8 cellular contexts compared by ENCODE assay signal in the genomic region with DNA sequence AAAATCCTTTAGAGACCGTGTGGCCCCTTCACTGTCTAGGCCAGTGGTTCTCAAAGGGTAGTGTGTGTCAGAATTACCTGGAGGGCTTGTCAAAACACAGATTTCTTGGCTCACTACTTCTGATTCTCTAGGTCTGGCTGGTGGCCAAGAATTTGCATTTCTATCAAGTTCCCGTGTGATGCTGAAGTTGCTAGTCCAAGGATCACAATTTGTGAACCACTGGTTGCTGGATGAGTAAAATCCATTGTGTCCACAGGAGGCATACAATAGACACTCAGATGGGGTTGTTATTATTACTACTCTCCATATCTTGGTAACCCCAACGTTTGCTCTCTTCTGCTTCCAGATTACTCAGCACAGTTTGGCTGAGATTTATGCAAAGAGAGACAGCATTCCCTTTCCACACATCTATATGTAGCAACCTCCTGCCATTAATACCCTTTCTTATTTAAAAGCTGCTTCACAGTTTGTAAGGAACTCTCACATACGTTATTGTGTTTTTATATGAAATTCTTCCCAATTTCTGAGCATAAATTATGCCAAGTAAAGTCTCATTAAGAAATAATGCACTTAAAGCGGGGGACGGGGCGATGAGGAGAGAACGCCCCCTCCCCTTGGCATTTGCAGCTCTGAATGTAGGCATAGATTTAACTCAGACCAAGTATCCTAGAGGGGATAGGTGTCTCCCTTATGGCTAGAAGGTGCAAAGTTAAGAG. TPM values are rescaled to one million over a fixed set of nuclear protein-coding genes. Genes with fewer than 3 reads are reported as not detected.
DNase-seq lines count a peak whose midpoint lies in the region; ATAC-seq, FAIRE-seq and TF ChIP-seq lines count a peak whose summit lies in the region.

No MANE protein-coding gene starts in this region.

- peaks cover 13% of the 10 kb centered on the region for H3K27me3 Mint-ChIP-seq in Calu3 (ENCODE audit: unreplicated experiment)

- BruUV-seq in Calu3 (replicated peaks; lab: Mats Ljungman, UMichigan) = no TSS peak

- H3K27me3 ChIP-seq in Loucy (ENCODE audit: insufficient read depth, low read length, poor library complexity, severe bottlenecking) (no peaks in the 10 kb centered on the region), keratinocyte (ENCODE audit: control insufficient read depth, extremely low read depth, insufficient read depth, low read length) (no peaks in the 10 kb centered on the region), stomach (peaks cover 0 to 19% (median 6%) of the 10 kb centered on the region in 3 donors)

- H2AFZ ChIP-seq in Loucy (ENCODE audit: low read length) (peak overlapping the region; percentile 96), keratinocyte (ENCODE audit: control insufficient read depth, low read length) (peak overlapping the region; percentile 80)

- CTCF ChIA-PET in Calu3 (lab: Charles Lee) = interaction anchor here (0.7 to 3.8 kb wide), 3 partner anchors 19 to 29 kb away, joined by 3 to 39 read pairs (median 3); no protein-coding TSS in a partner anchor

- WGBS in stomach, 5 donors = 12 to 15% (median 13%) methylated on average over 8 of the region's 8 CpGs

- no peak for TF ChIP-seq EP300 in stomach (IDR thresholded peaks at IDR 0.05)

- H3K27ac ChIP-seq in keratinocyte (ENCODE audit: control insufficient read depth, insufficient read depth, low read length) (peak overlapping the region; percentile 76), stomach (peak overlapping the region in 1 of 5 donors; percentile 46)

- no peak for TF ChIP-seq POLR2A in stomach (IDR thresholded peaks at IDR 0.05)

- H4K20me1 ChIP-seq in Loucy (ENCODE audit: insufficient read depth, low read length, poor library complexity, severe bottlenecking) (no peaks in the 10 kb centered on the region), keratinocyte (ENCODE audit: control insufficient read depth, extremely low read depth, insufficient read depth, low read length) (no peaks in the 10 kb centered on the region)

- H3K4me1 Mint-ChIP-seq in Calu3 (ENCODE audit: low read depth, unreplicated experiment) = peaks cover 28% of the 10 kb centered on the region

- H3F3A ChIP-seq in Loucy (ENCODE audit: low read depth) = no peaks in the 10 kb centered on the region

- H3K4me2 ChIP-seq in Loucy (ENCODE audit: low read depth, low read length, poor library complexity, severe bottlenecking) = peak overlapping the region; percentile 92
- peak overlapping the region; percentile 96 for H3K4me2 ChIP-seq in keratinocyte (ENCODE audit: control insufficient read depth, extremely low read depth, insufficient read depth, low read depth, low read length)

- DNase-seq in Calu3 = peak; percentile 15
- DNase-seq in amniotic epithelial cell (ENCODE audit: low read depth) = peak; percentile 60
- peak; percentile 83 for DNase-seq in keratinocyte (ENCODE audit: low read depth, low spot score)
- no peak for DNase-seq in stomach
- no peak for DNase-seq in left colon

- TF ChIP-seq CTCF in Calu3 (IDR thresholded peaks at IDR 0.05; ENCODE audit: unreplicated experiment) = no peak
- no peak for TF ChIP-seq CTCF in Loucy (conservative IDR thresholded peaks at IDR 0.05; ENCODE audit: low read length)
- TF ChIP-seq CTCF in keratinocyte (optimal IDR thresholded peaks at IDR 0.05 in 1 of 3, IDR thresholded peaks at IDR 0.05 in 1 of 3, conservative IDR thresholded peaks at IDR 0.05 in 1 of 3; ENCODE audit: extremely low read depth in 1 of 3, insufficient read depth in 2 of 3, low read length in 3 of 3) = peak in 1 of 3 experiments; percentile 23
- TF ChIP-seq CTCF in stomach (IDR thresholded peaks at IDR 0.05) = no peak

- no peaks in the 10 kb centered on the region for H3K9me3 ChIP-seq in Loucy (ENCODE audit: insufficient read depth, low read depth, low read length)
- H3K9me3 ChIP-seq in keratinocyte (ENCODE audit: control insufficient read depth, low read depth, low read length) = no peaks in the 10 kb centered on the region
- H3K9me3 ChIP-seq in stomach = no peaks in the 10 kb centered on the region

- H3K9ac ChIP-seq in Loucy (ENCODE audit: low read depth, low read length, poor library complexity, severe bottlenecking) = peak overlapping the region; percentile 57
- H3K9ac ChIP-seq in keratinocyte (ENCODE audit: control insufficient read depth, extremely low read depth, insufficient read depth, low read length) = peak overlapping the region; percentile 64

- H3K4me3 Mint-ChIP-seq in Calu3 (ENCODE audit: low read depth, unreplicated experiment) = peak overlapping the region; percentile 66

- no peaks in the 10 kb centered on the region for H3K9me3 Mint-ChIP-seq in Calu3 (ENCODE audit: low read depth, unreplicated experiment)

- ATAC-seq in GM21619 (IDR thresholded peaks at IDR 0.05; ENCODE audit: unreplicated experiment) = no peak
- no peak for ATAC-seq in HG02885 (IDR thresholded peaks at IDR 0.05; ENCODE audit: poor library complexity, unreplicated experiment)
- ATAC-seq in left colon = no peak

- dilution Hi-C loops in keratinocyte (cut with MboI; ENCODE audit: extremely low pct_ligation_motif_present, low sequenced_read_pairs) = no loop called here

- no peaks in the 10 kb centered on the region for H3K79me2 ChIP-seq in Loucy (ENCODE audit: insufficient read depth, low read length)
- H3K79me2 ChIP-seq in keratinocyte (ENCODE audit: control insufficient read depth, insufficient read depth, low read length) = no peaks in the 10 kb centered on the region

- H3K27ac Mint-ChIP-seq in Calu3 (ENCODE audit: unreplicated experiment) = no peak overlapping the region

- intact Hi-C loops in Calu3 (cut with micrococcal nuclease; ENCODE audit: unreplicated experiment) = no loop called here
- intact Hi-C loops in stomach (cut with DNase I; ENCODE audit: low total_unique reads) = no loop called here
- intact Hi-C loops in left colon (cut with DNase I, micrococcal nuclease) = no loop called here

- H3K36me3 Mint-ChIP-seq in Calu3 (ENCODE audit: insufficient read depth, unreplicated experiment) = peaks cover 11% of the 10 kb centered on the region

- H3K4me1 ChIP-seq in Loucy (ENCODE audit: insufficient read depth, low read length, poor library complexity, severe bottlenecking) = peaks cover 30% of the 10 kb centered on the region
- peaks cover 35% of the 10 kb centered on the region for H3K4me1 ChIP-seq in keratinocyte (ENCODE audit: control insufficient read depth, extremely low read depth, insufficient read depth, low read length)
- peaks cover 19 to 36% (median 33%) of the 10 kb centered on the region in 4 donors for H3K4me1 ChIP-seq in stomach

- FAIRE-seq in keratinocyte (lab: Jason Lieb, UNC) = peak; percentile 86

- H3K36me3 ChIP-seq in Loucy (ENCODE audit: insufficient read depth, low read length) (no peaks in the 10 kb centered on the region), keratinocyte (ENCODE audit: control insufficient read depth in 2 of 2, extremely low read depth in 1 of 2, insufficient read depth in 2 of 2, low read length in 2 of 2) (no peaks in the 10 kb centered on the region), stomach (no peaks in the 10 kb centered on the region)

- no peaks in the 10 kb centered on the region for H3K9me2 ChIP-seq in Loucy (replicated peaks; ENCODE audit: low read depth, low read length)

- H3K9me1 ChIP-seq in keratinocyte (ENCODE audit: control insufficient read depth, extremely low read depth, insufficient read depth, low read length) = no peaks in the 10 kb centered on the region

- H3K4me3 ChIP-seq in Loucy (ENCODE audit: low read length, poor library complexity, severe bottlenecking) (peak overlapping the region; percentile 80), keratinocyte (ENCODE audit: control insufficient read depth in 2 of 3, extremely low read depth in 1 of 3, insufficient read depth in 2 of 3, low read depth in 1 of 3, low read length in 3 of 3) (peak overlapping the region; percentile 51 to 78 (median 75)), stomach (peak overlapping the region; percentile 60 to 73 (median 68))

RNA-seq across cellular contexts. Expression of gene TMCC2, which starts 0.7 kb away (rescaled TPM):
- total RNA-seq in Calu3 (2022) (0.33 and 0.37 TPM in 2 replicates), stomach (1 to 10 TPM in 2 of 5 donors, under 1 TPM in 1, not detected in 2; 0.45 to 3.1 (median 1.4) TPM), left colon (1 to 10 TPM in 1 of 2 donors, under 1 TPM in 1; 0.27 to 1.2 TPM)
- polyA plus RNA-seq in keratinocyte (0.60 to 1.8 TPM (median 0.83 TPM) in 3 replicates), stomach (1 to 10 TPM in 2 of 3 donors, under 1 TPM in 1; 0.78 to 1.8 (median 1.5) TPM)
- polyA plus RNA-seq in keratinocyte (2011; ENCODE audit: low read depth) = 0.27 TPM
- polyA plus RNA-seq in keratinocyte (2011; cell fraction: cytosol; rRNA removed) = 0.69 and 1.4 TPM in 2 replicates
- 1.3 and 1.7 TPM in 2 replicates for polyA plus RNA-seq in keratinocyte (2011; cell fraction: nucleus; rRNA removed)
- polyA plus RNA-seq in keratinocyte (2012; ENCODE audit: low replicate concordance) = 0.17 and 0.79 TPM in 2 replicates
- 1.2 to 2.4 TPM (median 2.4 TPM) in 3 replicates for polyA minus RNA-seq in keratinocyte
- 3.1 TPM for polyA minus RNA-seq in keratinocyte (2011; cell fraction: cytosol; rRNA and poly(A)+ RNA removed)
- 0.95 and 1.6 TPM in 2 replicates for polyA minus RNA-seq in keratinocyte (2011; cell fraction: nucleus; rRNA and poly(A)+ RNA removed)

RNA-seq across cellular contexts. Expression of gene DSTYK, which starts 15.5 kb away (rescaled TPM):
- total RNA-seq in Calu3 (2022) (8.3 and 8.6 TPM in 2 replicates), stomach (10 to 100 TPM in 1 of 5 donors, 1 to 10 TPM in 4; 2.9 to 15.2 (median 5.8) TPM), left colon (1 to 10 TPM; 4.7 to 7.0 TPM)
- polyA plus RNA-seq in keratinocyte (7.0 to 8.8 TPM (median 7.6 TPM) in 3 replicates), stomach (1 to 10 TPM; 2.4 to 3.3 (median 2.4) TPM)
- polyA plus RNA-seq in keratinocyte (2011; ENCODE audit: low read depth) = 4.7 TPM
- 4.6 and 6.4 TPM in 2 replicates for polyA plus RNA-seq in keratinocyte (2011; cell fraction: cytosol; rRNA removed)
- 8.0 and 8.7 TPM in 2 replicates for polyA plus RNA-seq in keratinocyte (2011; cell fraction: nucleus; rRNA removed)
- polyA plus RNA-seq in keratinocyte (2012; ENCODE audit: low replicate concordance) = 5.8 and 7.1 TPM in 2 replicates
- polyA minus RNA-seq in keratinocyte = 6.6 to 11.3 TPM (median 10.7 TPM) in 3 replicates
- 13.0 TPM for polyA minus RNA-seq in keratinocyte (2011; cell fraction: cytosol; rRNA and poly(A)+ RNA removed)
- polyA minus RNA-seq in keratinocyte (2011; cell fraction: nucleus; rRNA and poly(A)+ RNA removed) = 8.3 and 18.5 TPM in 2 replicates

Comparison
In these comparisons a context has a peak if more than half of its experiments do, and no peak if none do; other contexts are left out.
1. DNase-seq: peak in Calu3 (single experiment), amniotic epithelial cell (single experiment) and keratinocyte (single experiment); none in stomach (single experiment) and left colon (0 of 2).
2. Peak in every context shown above with its lines, with median percentiles within 50 percentile points of each other: H3K4me3 ChIP-seq.